ENCODE assay signal across 10 cellular contexts in the genomic region with DNA sequence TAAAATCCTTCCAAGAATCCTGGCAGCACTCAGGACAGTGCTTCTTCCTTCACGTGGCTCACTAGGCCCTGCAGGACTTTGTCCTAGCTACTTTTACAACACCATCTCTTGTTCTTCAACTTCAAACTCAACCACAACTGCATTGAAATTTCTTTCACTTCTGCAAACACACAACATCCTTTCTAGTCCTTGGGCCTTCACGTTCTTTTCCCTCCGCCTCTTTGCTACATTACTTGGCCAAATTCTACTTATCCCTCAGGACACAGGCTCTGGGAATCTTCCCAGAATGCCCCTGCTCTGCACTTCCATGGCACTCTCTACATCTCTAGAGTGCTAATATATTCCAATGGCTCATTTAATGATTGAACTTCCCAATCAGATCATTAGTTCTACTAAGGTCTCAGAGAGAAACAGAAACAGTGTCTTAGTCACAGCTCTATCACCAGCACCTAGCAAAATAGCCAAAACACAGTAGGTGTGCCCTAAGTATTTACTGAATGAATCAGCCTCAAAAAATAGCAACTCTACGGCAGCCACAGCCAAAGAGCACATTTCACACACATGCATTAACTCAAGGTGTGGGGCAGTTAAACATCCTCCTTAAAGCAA.
DNase-seq lines count a peak whose midpoint lies in the region; ATAC-seq and TF ChIP-seq lines count a peak whose summit lies in the region.
"Had no signal": no experiment of that assay in that cellular context is flagged by ENCODE, and none has a peak within 500 bp of the region (broad histone marks: within the 10 kb centered on the region; RNA-seq: fewer than 3 reads in every experiment).

No MANE protein-coding gene starts in this region.

- peaks cover 53% of the 10 kb centered on the region for H3K36me3 ChIP-seq in neutrophil

- no peaks in the 10 kb centered on the region for H3K4me1 Mint-ChIP-seq in osteocyte (ENCODE audit: unreplicated experiment)
- H3K4me1 Mint-ChIP-seq: brain had no signal

- H3K27me3 ChIP-seq in neutrophil, result no peaks in the 10 kb centered on the region

- no peak overlapping the region for H3K4me3 Mint-ChIP-seq in osteocyte (ENCODE audit: unreplicated experiment)
- H3K4me3 Mint-ChIP-seq: brain had no signal

- no peak for TF ChIP-seq CTCF in neutrophil (IDR thresholded peaks at IDR 0.05)
- no peak for TF ChIP-seq CTCF in osteocyte (IDR thresholded peaks at IDR 0.05)

- H3K27ac ChIP-seq in neutrophil (peak overlapping the region; percentile 71), caudate nucleus (ENCODE audit: low read depth, low read length) (no peak overlapping the region)
- H3K27ac ChIP-seq: KMS-11 had no signal

- ATAC-seq in GM18873 (IDR thresholded peaks at IDR 0.05; ENCODE audit: low FRiP score, unreplicated experiment) (peak; percentile 89), HG02759 (IDR thresholded peaks at IDR 0.05; ENCODE audit: unreplicated experiment) (peak; percentile 90)

- peaks cover 3% of the 10 kb centered on the region for H3K36me3 Mint-ChIP-seq in osteocyte (ENCODE audit: unreplicated experiment)

- DNase-seq in NOMO-1 (lab: John Stamatoyannopoulos, UW; ENCODE audit: unreplicated experiment in 2 of 2) (peak; percentile 64 to 85), NCI-H1092 (lab: John Stamatoyannopoulos, UW) (no peak), caudate nucleus (lab: John Stamatoyannopoulos, UW) (no peak), osteocyte (ENCODE audit: extremely low spot score, unreplicated experiment) (no peak), NCI-H2196 treated with DMSO at 0.1 percent for 48 hours (lab: John Stamatoyannopoulos, UW; ENCODE audit: unreplicated experiment) (no peak)

- no peaks in the 10 kb centered on the region for H3K27me3 Mint-ChIP-seq in osteocyte (ENCODE audit: unreplicated experiment)
- H3K27me3 Mint-ChIP-seq: brain had no signal

- peaks cover 13 to 15% of the 10 kb centered on the region in 2 experiments for H3K4me1 ChIP-seq in neutrophil (ENCODE audit: control insufficient read depth in 1 of 2, insufficient read depth in 1 of 2, low read depth in 1 of 2, low read length in 1 of 2)

- no peaks in the 10 kb centered on the region for H3K9me3 ChIP-seq in neutrophil

- H3K9me3 Mint-ChIP-seq in osteocyte (ENCODE audit: unreplicated experiment), result no peaks in the 10 kb centered on the region
- H3K9me3 Mint-ChIP-seq: brain had no signal

- H3K27ac Mint-ChIP-seq in osteocyte (ENCODE audit: unreplicated experiment), result no peak overlapping the region
- H3K27ac Mint-ChIP-seq: brain had no signal

- no peak overlapping the region for H3K4me3 ChIP-seq in neutrophil (ENCODE audit: low read depth in 1 of 2, low read length in 1 of 2)

Comparison
In these comparisons a context has a peak if more than half of its experiments do, and no peak if none do; other contexts are left out.
1. DNase-seq: peak in NOMO-1 (2 of 2); none in NCI-H1092 (single experiment), caudate nucleus (0 of 61), osteocyte (single experiment) and NCI-H2196 treated with DMSO at 0.1 percent for 48 hours (single experiment).